ENCODE assay signal across 8 cellular contexts in the genomic region with DNA sequence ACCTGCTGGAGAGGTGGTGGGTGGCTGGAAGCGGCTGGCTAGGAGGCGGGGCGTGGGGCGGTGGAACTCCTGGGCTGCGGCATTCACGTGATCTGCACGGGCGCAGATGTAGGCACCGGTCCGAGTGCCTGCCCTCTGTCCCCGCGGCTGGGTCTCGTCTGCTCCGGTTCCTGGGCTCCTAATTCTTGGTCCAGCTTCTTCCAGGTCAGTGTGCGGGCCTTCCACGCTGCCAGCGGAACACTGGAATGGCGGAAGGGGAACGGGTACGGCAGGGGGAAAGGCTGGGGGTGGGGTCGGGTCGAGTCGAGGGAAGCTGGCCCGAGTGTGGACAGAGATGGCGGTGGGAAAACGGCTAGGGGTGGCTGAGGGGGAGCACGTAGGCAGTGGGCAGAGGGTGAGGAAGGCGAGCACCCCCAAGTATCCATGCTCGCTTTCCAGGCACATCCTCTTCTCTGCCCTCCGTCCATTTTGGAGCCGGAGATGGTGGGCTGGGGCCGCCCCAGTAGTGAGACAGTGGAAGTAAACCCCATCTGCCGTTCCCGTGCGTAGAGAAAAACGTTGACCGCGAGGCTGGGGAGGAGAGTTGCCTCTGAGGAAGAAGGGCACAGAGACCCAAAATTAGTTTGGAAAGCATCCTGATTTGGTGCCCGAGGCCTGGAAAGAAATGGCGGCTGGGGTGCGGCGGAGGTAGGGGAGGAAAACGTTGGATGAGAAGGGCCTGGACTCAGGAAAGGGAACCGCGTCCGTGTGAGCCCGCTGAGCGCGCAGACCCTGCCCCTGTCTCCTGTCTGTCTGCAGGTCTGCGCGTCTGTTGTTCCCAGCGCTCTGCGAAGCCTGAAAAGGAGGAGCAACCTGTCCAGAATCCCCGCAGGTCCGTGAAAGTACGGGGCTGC. TPM values are rescaled to one million over a fixed set of nuclear protein-coding genes. Genes with fewer than 3 reads are reported as not detected.
DNase-seq lines count a peak whose midpoint lies in the region; ATAC-seq lines count a peak whose summit lies in the region.

Gene TCEAL4, plus strand, starts transcription at position 95 of the 893 bp plus-strand sequence. CDS start 1,161 bp downstream, outside the sequence.

- DNase-seq in A172 (ENCODE audit: low spot score) = no peak
- DNase-seq in NCI-H446 treated with DMSO at 0.1 percent for 48 hours (lab: John Stamatoyannopoulos, UW) = peak; percentile 15
- peak; percentile 36 to 61 for DNase-seq in activated T-cell treated with anti-CD3 and anti-CD28 coated beads, Interleukin-2, amount 50 U/mL, for 48 hours
- peak; percentile 26 for DNase-seq in fibroblast of peridontal ligament (ENCODE audit: extremely low read depth)
- DNase-seq in naive B cell = peak; percentile 25

- peak within 1 kb of the TSS; percentile 70 for H3K4me3 ChIP-seq in thymus (ENCODE audit: low read length)

- H3K4me1 ChIP-seq in thymus (ENCODE audit: control insufficient read depth, insufficient read depth, low read length) = no peaks in the 10 kb centered on the region

- H3K27ac Mint-ChIP-seq in naive B cell = peak within 1 kb of the TSS; percentile 60 to 89 (median 84)

- H3K9me3 ChIP-seq in thymus (ENCODE audit: control insufficient read depth) = no peaks in the 10 kb centered on the region

- ATAC-seq in GM18502 (IDR thresholded peaks at IDR 0.05; ENCODE audit: poor library complexity, unreplicated experiment) (peak; percentile 89), HG02938 (IDR thresholded peaks at IDR 0.05; ENCODE audit: unreplicated experiment) (peak; percentile 74), naive B cell (ENCODE audit: low read depth in 2 of 2) (peak; percentile 87 to 90)

- H3K27me3 Mint-ChIP-seq in naive B cell = peaks cover 0 to 9% (median 8%) of the 10 kb centered on the region in 3 donors

- H3K27me3 ChIP-seq in thymus (ENCODE audit: control insufficient read depth, insufficient read depth) = no peaks in the 10 kb centered on the region

- 1% methylated on average over 56 of the region's 56 CpGs for WGBS in thymus

- H3K4me3 Mint-ChIP-seq in naive B cell = peak within 1 kb of the TSS; percentile 88 to 96 (median 92)

- H3K9me3 Mint-ChIP-seq in naive B cell = peaks cover 0 to 19% (median 3%) of the 10 kb centered on the region in 7 donors

- H3K27ac ChIP-seq in thymus (ENCODE audit: low read depth) = peak within 1 kb of the TSS; percentile 69

- no peaks in the 10 kb centered on the region for H3K36me3 ChIP-seq in thymus (ENCODE audit: control insufficient read depth, insufficient read depth)

- peaks cover 6 to 13% (median 9%) of the 10 kb centered on the region in 3 donors for H3K4me1 Mint-ChIP-seq in naive B cell

- H3K36me3 Mint-ChIP-seq in naive B cell = no peaks in the 10 kb centered on the region

RNA-seq across cellular contexts. Expression of gene TCEAL4, which starts in this region (rescaled TPM):
- total RNA-seq in A172 (2014; rRNA removed; shearing (Covaris generic)) = 63.3 and 63.9 TPM in 2 replicates
- polyA plus RNA-seq in naive B cell (ENCODE audit: low read depth in 6 of 6) = 10 to 100 TPM; 12.0 to 23.0 (median 16.0) TPM
- polyA plus RNA-seq in thymus = 200 TPM
